16 cellular contexts compared by ENCODE assay signal in genomic region chr2:109523121-109523520, GRCh38.
DNase-seq lines count a peak whose midpoint lies in the region; ATAC-seq, FAIRE-seq and TF ChIP-seq lines count a peak whose summit lies in the region.
"Had no signal": no experiment of that assay in that cellular context is flagged by ENCODE, and none has a peak within 500 bp of the region (broad histone marks: within the 10 kb centered on the region; RNA-seq: fewer than 3 reads in every experiment).

No MANE protein-coding gene starts in this region.

- no peaks in the 10 kb centered on the region for H3K36me3 ChIP-seq in right lobe of liver
- no peaks in the 10 kb centered on the region for H3K36me3 ChIP-seq in HepG2 (replicated peaks in 1 of 2; ENCODE audit: control insufficient read depth in 1 of 2, insufficient read depth in 2 of 2, low read length in 2 of 2)
- H3K36me3 ChIP-seq in kidney (ENCODE audit: control insufficient read depth in 1 of 2, insufficient read depth in 2 of 2, low read length in 2 of 2) = no peaks in the 10 kb centered on the region
- H3K36me3 ChIP-seq in sigmoid colon = no peaks in the 10 kb centered on the region
- H3K36me3 ChIP-seq: BE2C had no signal

- in situ Hi-C loops in HepG2 (cut with HindIII; ENCODE audit: extremely low pct_ligation_motif_present, low pct_unique_long_range_greater_than_20kb) = no loop called here
- in situ Hi-C loops in ACHN (cut with HindIII; ENCODE audit: low pct_ligation_motif_present, low pct_unique_long_range_greater_than_20kb, low sequenced_read_pairs) = no loop called here

- H3K4me3 ChIP-seq in right lobe of liver = no peak overlapping the region
- no peak overlapping the region for H3K4me3 ChIP-seq in HepG2 (replicated peaks in 1 of 3; ENCODE audit: insufficient read depth in 1 of 3, low read depth in 2 of 3, low read length in 3 of 3)
- H3K4me3 ChIP-seq in kidney (ENCODE audit: low read length in 2 of 2) = no peak overlapping the region
- no peak overlapping the region for H3K4me3 ChIP-seq in sigmoid colon

- no peak for TF ChIP-seq RAD21 in HepG2 (CRISPR knock-in tag; IDR thresholded peaks at IDR 0.05)

- no peak overlapping the region for H3K27ac Mint-ChIP-seq in type B pancreatic cell
- H3K27ac Mint-ChIP-seq: CD4-positive, CD25-positive, alpha-beta regulatory T cell; HFFc6 had no signal

- H3K36me3 Mint-ChIP-seq in type B pancreatic cell = no peaks in the 10 kb centered on the region
- H3K36me3 Mint-ChIP-seq: CD4-positive, CD25-positive, alpha-beta regulatory T cell had no signal

- H3K9me3 ChIP-seq in right lobe of liver = no peaks in the 10 kb centered on the region
- H3K9me3 ChIP-seq in HepG2 (ENCODE audit: low read length) = no peaks in the 10 kb centered on the region
- no peaks in the 10 kb centered on the region for H3K9me3 ChIP-seq in kidney (ENCODE audit: control insufficient read depth in 1 of 2, low read length in 2 of 2)
- no peaks in the 10 kb centered on the region for H3K9me3 ChIP-seq in sigmoid colon
- H3K9me3 ChIP-seq: BE2C had no signal

- no peaks in the 10 kb centered on the region for H3K79me2 ChIP-seq in HepG2 (ENCODE audit: insufficient read depth, low read length)

- POLR2A ChIA-PET in HepG2 (lab: Yijun Ruan, JAX) = no interaction called here

- no TSS peak for BruUV-seq in HepG2 (replicated peaks; lab: Mats Ljungman, UMichigan)

- CTCF ChIA-PET in HepG2 (lab: Yijun Ruan, JAX; ENCODE audit: low intra/inter-chr PET ratio, low total read pairs) = no interaction called here

- peaks cover 3% of the 10 kb centered on the region for H3K4me1 Mint-ChIP-seq in type B pancreatic cell (ENCODE audit: unreplicated experiment)

- intact Hi-C loops in right lobe of liver (cut with DNase I) (no loop called here), HepG2 (cut with micrococcal nuclease; ENCODE audit: unreplicated experiment) (no loop called here), kidney (cut with DNase I) (no loop called here), sigmoid colon (cut with DNase I) (no loop called here)

- FAIRE-seq in HepG2 (lab: Jason Lieb, UNC) = no peak
- FAIRE-seq in kidney (lab: Jason Lieb, UNC) = no peak
- FAIRE-seq: A204.1, GM19239, H1, HTR-8/SVneo had no signal

- no peak overlapping the region for H3K4me3 Mint-ChIP-seq in type B pancreatic cell
- H3K4me3 Mint-ChIP-seq: CD4-positive, CD25-positive, alpha-beta regulatory T cell; HFFc6 had no signal

- ATAC-seq in right lobe of liver (no peak), HepG2 (no peak)

- no peak overlapping the region for H3K9ac ChIP-seq in HepG2 (ENCODE audit: insufficient read depth, low read depth, low read length)
- no peak overlapping the region for H3K9ac ChIP-seq in kidney (ENCODE audit: low read length in 2 of 2)

- H4K20me1 ChIP-seq in HepG2 (ENCODE audit: insufficient read depth, low read length) = no peaks in the 10 kb centered on the region

- TF ChIP-seq CTCF in right lobe of liver (IDR thresholded peaks at IDR 0.05) = no peak
- TF ChIP-seq CTCF in HepG2 (CRISPR knock-in tag; IDR thresholded peaks at IDR 0.05) = no peak
- no peak for TF ChIP-seq CTCF in kidney (IDR thresholded peaks at IDR 0.05; ENCODE audit: borderline replicate concordance, extremely low read depth, insufficient read depth)
- no peak for TF ChIP-seq CTCF in sigmoid colon (IDR thresholded peaks at IDR 0.05)
- no peak for TF ChIP-seq CTCF in type B pancreatic cell (conservative IDR thresholded peaks at IDR 0.05)

- H3K27me3 ChIP-seq in right lobe of liver (no peaks in the 10 kb centered on the region), HepG2 (ENCODE audit: control insufficient read depth in 1 of 2, insufficient read depth in 2 of 2, low read length in 2 of 2) (peaks cover 4 to 13% of the 10 kb centered on the region in 2 experiments; a peak in 4 of 5 replicates), sigmoid colon (no peaks in the 10 kb centered on the region)
- H3K27me3 ChIP-seq: BE2C had no signal

- TF ChIP-seq EP300 in HepG2 (IDR thresholded peaks at IDR 0.05; ENCODE audit: low read depth in 2 of 2, low read length in 2 of 2) (no peak), HepG2 (CRISPR knock-in tag; IDR thresholded peaks at IDR 0.05; ENCODE audit: borderline replicate concordance) (no peak), sigmoid colon (IDR thresholded peaks at IDR 0.05) (no peak)

- no peaks in the 10 kb centered on the region for H3K9me3 Mint-ChIP-seq in type B pancreatic cell
- H3K9me3 Mint-ChIP-seq: CD4-positive, CD25-positive, alpha-beta regulatory T cell; HFFc6 had no signal

- no peak overlapping the region for H2AFZ ChIP-seq in HepG2 (ENCODE audit: low read length)

- H3K27me3 Mint-ChIP-seq in type B pancreatic cell = no peaks in the 10 kb centered on the region

- DNase-seq in right lobe of liver = peak in 2 of 3 donors; percentile 15 to 19
- DNase-seq in HepG2 (ENCODE audit: low spot score) = no peak
- peak; percentile 32 for DNase-seq in kidney
- DNase-seq in sigmoid colon = peak; percentile 21
- DNase-seq in type B pancreatic cell (ENCODE audit: extremely low spot score, unreplicated experiment) = no peak
- DNase-seq in C1 segment of cervical spinal cord (lab: John Stamatoyannopoulos, UW) = no peak
- DNase-seq in ACHN = no peak
- DNase-seq: BE2C; CD4-positive, CD25-positive, alpha-beta regulatory T cell; GF-D8; HCEC 1CT; HFFc6 had no signal

- TF ChIP-seq POLR2A in right lobe of liver (IDR thresholded peaks at IDR 0.05) = no peak
- no peak for TF ChIP-seq POLR2A in HepG2 (IDR thresholded peaks at IDR 0.05; ENCODE audit: insufficient read depth in 1 of 2, low read depth in 2 of 2, low read length in 2 of 2)
- no peak for TF ChIP-seq POLR2A in sigmoid colon (IDR thresholded peaks at IDR 0.05)

- H3K27ac ChIP-seq in right lobe of liver (no peak overlapping the region), HepG2 (ENCODE audit: extremely low read length, insufficient read depth, low read length) (no peak overlapping the region), kidney (ENCODE audit: low read depth in 2 of 2, low read length in 2 of 2) (no peak overlapping the region), sigmoid colon (no peak overlapping the region)

- H3K4me2 ChIP-seq in HepG2 (ENCODE audit: low read depth, low read length) = no peak overlapping the region

- H3K4me1 ChIP-seq in right lobe of liver = peaks cover 0 to 4% (median 0%) of the 10 kb centered on the region in 4 donors
- H3K4me1 ChIP-seq in HepG2 (ENCODE audit: insufficient read depth, low read length) = peaks cover 36% of the 10 kb centered on the region
- H3K4me1 ChIP-seq in kidney (ENCODE audit: control insufficient read depth in 1 of 2, insufficient read depth in 1 of 2, low read depth in 1 of 2, low read length in 2 of 2) = peaks cover 0 to 5% of the 10 kb centered on the region in 2 donors
- H3K4me1 ChIP-seq in sigmoid colon = no peaks in the 10 kb centered on the region
- H3K4me1 ChIP-seq: BE2C had no signal

- WGBS in right lobe of liver (ENCODE audit: insufficient coverage, low coverage, low lambda C conversion rate, missing lambda C conversion rate) = 90% methylated on average over 3 of the region's 6 CpGs
- WGBS in HepG2 (ENCODE audit: low lambda C conversion rate) = 53% methylated on average over 4 of the region's 6 CpGs
- WGBS in sigmoid colon, 2 donors = 77 to 80% methylated on average over 6 of the region's 6 CpGs

TF ChIP-seq in HepG2, 621 proteins besides CTCF, POLR2A, EP300 and RAD21:
- TF ChIP-seq MATR3 (CRISPR knock-in tag; IDR thresholded peaks at IDR 0.05) = no peak

Comparison
In these comparisons a context has a peak if more than half of its experiments do, and no peak if none do; other contexts are left out.
1. DNase-seq: peak in right lobe of liver (2 of 3), kidney (single experiment) and sigmoid colon (single experiment); none in HepG2 (single experiment), type B pancreatic cell (single experiment), C1 segment of cervical spinal cord (0 of 14) and ACHN (single experiment).